ENCODE assay signal across 9 cellular contexts in the genomic region with DNA sequence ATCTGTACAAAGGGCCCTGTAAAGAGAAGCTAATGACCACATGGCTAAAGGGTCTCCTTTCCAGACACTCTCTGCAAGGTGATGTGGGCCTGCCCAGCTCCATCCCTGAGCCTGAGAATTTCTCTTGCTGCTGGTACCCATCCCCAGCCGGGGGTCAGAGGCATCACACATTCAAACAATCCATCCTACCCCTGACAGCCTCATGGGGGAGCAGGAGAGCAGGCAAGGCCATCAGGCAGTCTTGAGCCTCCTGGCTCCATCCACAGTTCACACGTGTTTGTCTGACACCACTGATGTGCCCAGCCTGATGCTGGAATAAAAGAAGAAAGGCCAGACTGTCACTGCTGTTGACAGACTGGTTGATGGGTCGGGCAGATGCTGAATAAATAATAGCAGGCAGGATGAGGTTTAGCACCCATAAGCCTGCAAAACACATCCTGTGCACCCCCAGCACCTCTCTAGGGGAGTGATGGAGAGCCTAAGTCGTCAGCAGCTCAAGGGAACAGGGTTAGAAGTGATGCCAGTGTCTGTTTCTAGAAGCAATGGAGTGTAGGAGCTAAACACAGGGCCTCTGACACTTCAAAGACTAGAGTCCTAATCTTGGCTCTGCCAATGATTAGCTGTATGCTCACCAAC. TPM values are rescaled to one million over a fixed set of nuclear protein-coding genes. Genes with fewer than 3 reads are reported as not detected.
A peak's percentile ranks its signal among the peaks of the same experiment; 100 is the strongest.
DNase-seq lines count a peak whose midpoint lies in the region; ATAC-seq, FAIRE-seq and TF ChIP-seq lines count a peak whose summit lies in the region.
"Had no signal": no experiment of that assay in that cellular context is flagged by ENCODE, and none has a peak within 500 bp of the region (broad histone marks: within the 10 kb centered on the region; RNA-seq: fewer than 3 reads in every experiment).

No MANE protein-coding gene starts in this region.

- no peak overlapping the region for H2BK120ac ChIP-seq in H1 (replicated peaks; ENCODE audit: low read depth, low read length)
- H2BK120ac ChIP-seq in mesendoderm (ENCODE audit: low read depth, low read length) = no peak overlapping the region

- DNase-seq in ELR (ENCODE audit: low read depth) (peak; percentile 48), SKM-1 treated with dmso at 0.1 percent for 144 hours (lab: John Stamatoyannopoulos, UW; ENCODE audit: unreplicated experiment) (peak; percentile 35), H1 (ENCODE audit: low read depth in 1 of 2, low spot score in 2 of 2) (peak in 1 of 2 experiments; percentile 84), mesendoderm (peak; percentile 80)

- no peak overlapping the region for H4K8ac ChIP-seq in H1 (ENCODE audit: extremely low read depth, insufficient read depth, low read length)
- no peak overlapping the region for H4K8ac ChIP-seq in mesendoderm (ENCODE audit: low read depth, low read length)

- TF ChIP-seq RAD21 in H1 (IDR thresholded peaks at IDR 0.05 in 1 of 2, conservative IDR thresholded peaks at IDR 0.05 in 1 of 2; ENCODE audit: low read depth in 2 of 2, low read length in 2 of 2) = peak; percentile 56 to 76

- H2AK5ac ChIP-seq in H1 (ENCODE audit: low read depth, low read length) (no peak overlapping the region; the same call in 1 of the 2 replicates), mesendoderm (ENCODE audit: low read length) (no peak overlapping the region)

- H3K9ac ChIP-seq in H1 (replicated peaks in 1 of 4; ENCODE audit: extremely low read depth in 1 of 4, low read depth in 3 of 4, low read length in 3 of 4) (no peak overlapping the region), mesendoderm (ENCODE audit: low read length) (no peak overlapping the region)

- H3K4ac ChIP-seq in H1 (replicated peaks; ENCODE audit: insufficient read length, low read depth, low read length) (no peak overlapping the region), mesendoderm (ENCODE audit: low read depth, low read length) (no peak overlapping the region)

- H3K23ac ChIP-seq in H1 (ENCODE audit: insufficient read length) (no peak overlapping the region), mesendoderm (ENCODE audit: low read length) (no peak overlapping the region)

- H3K27me3 ChIP-seq in H1 (replicated peaks in 1 of 4; ENCODE audit: control insufficient read depth in 3 of 4, extremely low read depth in 1 of 4, insufficient read depth in 3 of 4, low read length in 3 of 4) = no peaks in the 10 kb centered on the region
- no peaks in the 10 kb centered on the region for H3K27me3 ChIP-seq in mesendoderm (ENCODE audit: insufficient read depth, low read length, poor library complexity)

- POLR2A ChIA-PET in H1 (lab: Charles Lee; ENCODE audit: partially characterized antibody) = interaction anchor here (0.7 to 1.5 kb wide), 3 partner anchors 8 to 103 kb away, joined by 3 to 4 read pairs (median 3); no protein-coding TSS in a partner anchor

- H3K4me2 ChIP-seq in H1 (ENCODE audit: insufficient read depth in 1 of 2, low read depth in 2 of 2, low read length in 2 of 2) = no peak overlapping the region
- no peak overlapping the region for H3K4me2 ChIP-seq in mesendoderm (ENCODE audit: low read length)

- no peaks in the 10 kb centered on the region for H3K9me3 ChIP-seq in H1 (ENCODE audit: insufficient read depth in 2 of 2, low read depth in 1 of 2, low read length in 1 of 2)

- no peaks in the 10 kb centered on the region for H3K23me2 ChIP-seq in H1 (ENCODE audit: low read depth, low read length)

- no peak overlapping the region for H3K56ac ChIP-seq in H1 (replicated peaks; ENCODE audit: insufficient read length, low read depth, low read length)
- H3K56ac ChIP-seq in mesendoderm (ENCODE audit: low read length) = no peak overlapping the region

- no peaks in the 10 kb centered on the region for H3K79me1 ChIP-seq in H1 (ENCODE audit: low read depth, low read length)
- H3K79me1 ChIP-seq in mesendoderm (ENCODE audit: low read length) = no peaks in the 10 kb centered on the region

- no peak overlapping the region for H2AFZ ChIP-seq in H1 (ENCODE audit: low read length)

- no peak for TF ChIP-seq EP300 in H1 (IDR thresholded peaks at IDR 0.05; ENCODE audit: borderline replicate concordance in 1 of 2, low read depth in 2 of 2, low read length in 2 of 2)

- no peaks in the 10 kb centered on the region for H4K20me1 ChIP-seq in H1 (replicated peaks in 1 of 2; ENCODE audit: control insufficient read depth in 1 of 2, insufficient read depth in 2 of 2, low read length in 2 of 2)

- no peak overlapping the region for H4K91ac ChIP-seq in H1 (replicated peaks; ENCODE audit: insufficient read length, low read length)

- ATAC-seq in HG02938 (IDR thresholded peaks at IDR 0.05; ENCODE audit: unreplicated experiment) (peak; percentile 58), GM21737 (IDR thresholded peaks at IDR 0.05; ENCODE audit: unreplicated experiment) (no peak), HG03457 (IDR thresholded peaks at IDR 0.05; ENCODE audit: unreplicated experiment) (no peak), GM18870 (IDR thresholded peaks at IDR 0.05; ENCODE audit: unreplicated experiment) (no peak)

- WGBS in H1 (ENCODE audit: extremely low coverage in 1 of 2, insufficient coverage in 1 of 2, insufficient read length in 1 of 2, insufficient replicate concordance in 2 of 2, low coverage in 1 of 2, low lambda C conversion rate in 2 of 2, missing lambda C conversion rate in 1 of 2), 2 experiments = 52% methylated on average over 4 of the region's 4 CpGs; no CpG with 5 or more reads in 1 of the 2 experiments
- no CpG with 5 or more reads among the region's 4 CpGs for WGBS in mesendoderm (ENCODE audit: extremely low coverage, insufficient coverage, low lambda C conversion rate)

- TF ChIP-seq POLR2A in H1 (IDR thresholded peaks at IDR 0.05; ENCODE audit: control extremely low read depth in 1 of 2, low read depth in 2 of 2, low read length in 2 of 2) = no peak

- no peak overlapping the region for H2BK15ac ChIP-seq in H1 (ENCODE audit: low read length)
- no peak overlapping the region for H2BK15ac ChIP-seq in mesendoderm (replicated peaks; ENCODE audit: low read depth)

- no peak overlapping the region for H2BK20ac ChIP-seq in H1 (ENCODE audit: low read length)

- no peak overlapping the region for H3K27ac ChIP-seq in H1 (ENCODE audit: low read depth, low read length)
- no peak overlapping the region for H3K27ac ChIP-seq in mesendoderm (ENCODE audit: low read depth, low read length)

- H3K79me2 ChIP-seq in H1 (ENCODE audit: control insufficient read depth in 1 of 2, insufficient read depth in 2 of 2, low read length in 2 of 2) (no peaks in the 10 kb centered on the region), mesendoderm (ENCODE audit: control insufficient read depth, insufficient read depth, low read length) (no peaks in the 10 kb centered on the region)

- H3K4me1 ChIP-seq in H1 (replicated peaks in 1 of 4; ENCODE audit: control insufficient read depth in 3 of 4, insufficient read depth in 4 of 4, low read length in 3 of 4) (peaks cover 2 to 6% (median 4%) of the 10 kb centered on the region in 4 experiments; a peak in 4 of 7 replicates), mesendoderm (ENCODE audit: control insufficient read depth, low read depth, low read length) (no peaks in the 10 kb centered on the region)

- no peak overlapping the region for H3K14ac ChIP-seq in H1 (ENCODE audit: insufficient read length)

- H3K18ac ChIP-seq in H1 (ENCODE audit: extremely low read depth, low read length) (no peak overlapping the region), mesendoderm (ENCODE audit: low read length) (no peak overlapping the region)

- no peak overlapping the region for H2BK12ac ChIP-seq in H1 (ENCODE audit: low read depth, low read length)

- H3K36me3 ChIP-seq in H1 (ENCODE audit: control insufficient read depth in 2 of 4, insufficient read depth in 4 of 4, low read length in 3 of 4) (no peaks in the 10 kb centered on the region), mesendoderm (ENCODE audit: control insufficient read depth, insufficient read depth, low read length) (no peaks in the 10 kb centered on the region)

- H2BK5ac ChIP-seq in H1 (ENCODE audit: low read depth, low read length) (no peak overlapping the region), mesendoderm (ENCODE audit: low read length) (no peak overlapping the region)

- CTCF ChIA-PET in H1 (lab: Charles Lee; ENCODE audit: partially characterized antibody) = interaction anchor here (0.5 to 9.1 kb wide), 40 partner anchors 9 to 562 kb away, joined by 3 to 102 read pairs (median 4); a partner anchor contains a TSS

- TF ChIP-seq CTCF in H1 (IDR thresholded peaks at IDR 0.05; ENCODE audit: control extremely low read depth in 1 of 3, insufficient read depth in 1 of 3, low read depth in 1 of 3, low read length in 3 of 3) = peak; percentile 82 to 94 (median 94)

- peak; percentile 95 for FAIRE-seq in H1 (lab: Jason Lieb, UNC)
- FAIRE-seq: TTC549 had no signal

- H3K4me3 ChIP-seq in H1 (ENCODE audit: extremely low read depth in 1 of 4, insufficient read depth in 2 of 4, low read depth in 3 of 4, low read length in 4 of 4) (no peak overlapping the region), mesendoderm (ENCODE audit: low read length) (no peak overlapping the region)

- no peak overlapping the region for H4K5ac ChIP-seq in H1 (ENCODE audit: insufficient read length, low read depth, low read length)
- H4K5ac ChIP-seq in mesendoderm (ENCODE audit: low read length) = no peak overlapping the region

TF ChIP-seq in H1, 55 proteins besides CTCF, POLR2A, EP300 and RAD21:
- TF ChIP-seq KDM4A (IDR thresholded peaks at IDR 0.05; ENCODE audit: low read depth, low read length, severe bottlenecking) = no peak
- TF ChIP-seq SRF (IDR thresholded peaks at IDR 0.05; ENCODE audit: low read depth, low read length) = no peak
- TF ChIP-seq, protein P1, sequence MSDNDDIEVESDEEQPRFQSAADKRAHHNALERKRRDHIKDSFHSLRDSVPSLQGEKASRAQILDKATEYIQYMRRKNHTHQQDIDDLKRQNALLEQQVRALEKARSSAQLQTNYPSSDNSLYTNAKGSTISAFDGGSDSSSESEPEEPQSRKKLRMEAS (IDR thresholded peaks at IDR 0.05) = peak; percentile 75
- TF ChIP-seq TEAD4 (IDR thresholded peaks at IDR 0.05; ENCODE audit: low read depth, low read length) = peak; percentile 56
- no peak for TF ChIP-seq EZH2 (IDR thresholded peaks at IDR 0.05; ENCODE audit: low read depth, low read length, severe bottlenecking)
- TF ChIP-seq YY1 (IDR thresholded peaks at IDR 0.05; ENCODE audit: low read depth, low read length) = peak; percentile 75
- peak; percentile 32; the same call in 1 of the 2 replicates for TF ChIP-seq KDM1A (IDR thresholded peaks at IDR 0.05; ENCODE audit: borderline replicate concordance, low read length)

RNA-seq across cellular contexts. Expression of a gene that starts 43.5 kb away (rescaled TPM):
- 3.0 and 3.2 TPM in 2 replicates for total RNA-seq in H1 (2021; fragmentation: NEBNext Ultra II Directional; extraction: Animal tissue kit (Norgen Biotek cat#: 25700))
- 2.4 and 2.9 TPM in 2 replicates for polyA plus RNA-seq in H1 (2011; rRNA removed)
- polyA plus RNA-seq in H1 (2011; cell fraction: cytosol; rRNA removed) = 2.7 TPM
- polyA plus RNA-seq in H1 (2011; cell fraction: nucleus; rRNA removed) = 5.3 TPM
- polyA plus RNA-seq in H1 (2012, experiment 1 of 2) = 2.9 to 3.5 TPM (median 3.2 TPM) in 4 replicates
- 0.66 TPM for polyA plus RNA-seq in H1 (2012, experiment 2 of 2)
- polyA plus RNA-seq in H1 (2013, experiment 1 of 2) = 3.7 TPM
- 3.8 TPM for polyA plus RNA-seq in H1 (2013, experiment 2 of 2)
- 1.2 and 2.1 TPM in 2 replicates for polyA minus RNA-seq in H1 (2011; rRNA and poly(A)+ RNA removed)
- 1.7 TPM for polyA minus RNA-seq in H1 (2011; cell fraction: cytosol; rRNA and poly(A)+ RNA removed)
- polyA minus RNA-seq in H1 (2011; cell fraction: nucleus; rRNA and poly(A)+ RNA removed) = 4.4 TPM
- polyA plus RNA-seq in mesendoderm (2013, experiment 1 of 2) = 0.48 TPM
- 0.55 TPM for polyA plus RNA-seq in mesendoderm (2013, experiment 2 of 2)
